ENCODE assay signal across 22 cellular contexts in genomic region chr3:100310355-100310965, GRCh38.
"Had no signal": no experiment of that assay in that cellular context is flagged by ENCODE, and none has a peak within 500 bp of the region (broad histone marks: within the 10 kb centered on the region; RNA-seq: fewer than 3 reads in every experiment).

No MANE protein-coding gene starts in this region.

- H3K27ac Mint-ChIP-seq: stimulated activated memory B cell treated with anti-CD40 and anti-IgM and Interleukin-4, amounts not matched to agents 10 μg/mL and 1 μg/mL and 100 μg/mL, for 72 hours; stimulated activated naive CD8-positive, alpha-beta T cell treated with anti-CD3 and anti-CD28 coated beads, Interleukin-15, Interleukin-2, amounts not matched to agents 100 ng/mL and 50 ng/mL, for 24 hours had no signal

- H3K4me1 Mint-ChIP-seq: naive thymus-derived CD8-positive, alpha-beta T cell; stimulated activated memory B cell treated with anti-CD40 and anti-IgM and Interleukin-4, amounts not matched to agents 10 μg/mL and 1 μg/mL and 100 μg/mL, for 72 hours had no signal

- H3K36me3 ChIP-seq: uterus had no signal

- ATAC-seq: esophagus mucosa; mucosa of descending colon; naive thymus-derived CD8-positive, alpha-beta T cell; sciatic nerve; stimulated activated memory B cell treated with anti-CD40 and anti-IgM and Interleukin-4, amounts not matched to agents 10 μg/mL and 1 μg/mL and 100 μg/mL, for 72 hours had no signal

- H3K27ac ChIP-seq: coronary artery, neutrophil, tibial artery, upper lobe of left lung, uterus had no signal

- DNase-seq: dorsolateral prefrontal cortex; effector CD8-positive, alpha-beta T cell; foreskin fibroblast; kidney glomerular epithelial cell; mammary epithelial cell; mucosa of descending colon; naive thymus-derived CD8-positive, alpha-beta T cell; posterior cingulate gyrus; spleen; stimulated activated CD4-positive, alpha-beta T cell treated with anti-CD3 and anti-CD28 coated beads, Interleukin-15, amount 100 ng/mL, for 24 hours; stimulated activated CD4-positive, alpha-beta T cell treated with anti-CD3 and anti-CD28 coated beads, Interleukin-1b, Interleukin-23, amount 100 ng/mL, for 48 hours; stimulated activated CD4-positive, alpha-beta T cell treated with anti-CD3 and anti-CD28 coated beads, Interleukin-4, amount 100 ng/mL, for 24 hours; tibial artery; upper lobe of left lung; uterus had no signal

- H3K9me3 ChIP-seq: mucosa of descending colon, neutrophil, spleen, tibial artery, upper lobe of left lung, uterus had no signal

- H3K9me3 Mint-ChIP-seq: naive thymus-derived CD8-positive, alpha-beta T cell; stimulated activated memory B cell treated with anti-CD40 and anti-IgM and Interleukin-4, amounts not matched to agents 10 μg/mL and 1 μg/mL and 100 μg/mL, for 72 hours; stimulated activated naive CD8-positive, alpha-beta T cell treated with anti-CD3 and anti-CD28 coated beads, Interleukin-15, Interleukin-2, amounts not matched to agents 100 ng/mL and 50 ng/mL, for 24 hours had no signal

- FAIRE-seq: endometrium had no signal

- H3K4me3 ChIP-seq: coronary artery, mucosa of descending colon, tibial artery, upper lobe of left lung, uterus had no signal

- H3K27me3 Mint-ChIP-seq: naive thymus-derived CD8-positive, alpha-beta T cell; stimulated activated memory B cell treated with anti-CD40 and anti-IgM and Interleukin-4, amounts not matched to agents 10 μg/mL and 1 μg/mL and 100 μg/mL, for 72 hours; stimulated activated naive CD8-positive, alpha-beta T cell treated with anti-CD3 and anti-CD28 coated beads, Interleukin-15, Interleukin-2, amounts not matched to agents 100 ng/mL and 50 ng/mL, for 24 hours had no signal

- H3K4me1 ChIP-seq: spleen, upper lobe of left lung, uterus had no signal

- H3K27me3 ChIP-seq: dorsolateral prefrontal cortex, neutrophil, spleen, tibial artery, upper lobe of left lung, uterus had no signal

- H3K4me3 Mint-ChIP-seq: naive thymus-derived CD8-positive, alpha-beta T cell; stimulated activated memory B cell treated with anti-CD40 and anti-IgM and Interleukin-4, amounts not matched to agents 10 μg/mL and 1 μg/mL and 100 μg/mL, for 72 hours; stimulated activated naive CD8-positive, alpha-beta T cell treated with anti-CD3 and anti-CD28 coated beads, Interleukin-15, Interleukin-2, amounts not matched to agents 100 ng/mL and 50 ng/mL, for 24 hours had no signal
